ENCODE assay signal across 8 cellular contexts in genomic region chr15:40952901-40953712, GRCh38. TPM values are rescaled to one million over a fixed set of nuclear protein-coding genes. Genes with fewer than 3 reads are reported as not detected.
DNase-seq lines count a peak whose midpoint lies in the region; ATAC-seq and TF ChIP-seq lines count a peak whose summit lies in the region.

A gene with protein sequence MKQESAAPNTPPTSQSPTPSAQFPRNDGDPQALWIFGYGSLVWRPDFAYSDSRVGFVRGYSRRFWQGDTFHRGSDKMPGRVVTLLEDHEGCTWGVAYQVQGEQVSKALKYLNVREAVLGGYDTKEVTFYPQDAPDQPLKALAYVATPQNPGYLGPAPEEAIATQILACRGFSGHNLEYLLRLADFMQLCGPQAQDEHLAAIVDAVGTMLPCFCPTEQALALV (plus strand): TSS chr15:40953471. CDS start chr15:40953584, 113 bp downstream.

- H3K27me3 ChIP-seq in BE2C: no peaks in the 10 kb centered on the region
- H3K27me3 ChIP-seq in colonic mucosa: no peaks in the 10 kb centered on the region

- peak within 1 kb of the TSS; percentile 81 to 88 for H3K9ac ChIP-seq in colonic mucosa (ENCODE audit: low read depth in 2 of 2, low read length in 2 of 2)

- intact Hi-C loops in colonic mucosa (cut with DNase I): no loop called here

- TF ChIP-seq CTCF in BE2C (IDR thresholded peaks at IDR 0.05; ENCODE audit: low read depth, low read length) (no peak), colonic mucosa (IDR thresholded peaks at IDR 0.05) (no peak)

- DNase-seq in BE2C: peak; percentile 98
- DNase-seq in NCI-H510A (lab: John Stamatoyannopoulos, UW): peak; percentile 87
- DNase-seq in activated CD4-positive, alpha-beta T cell treated with anti-CD3 and anti-CD28 coated beads for 4 hours: peak; percentile 96
- peak; percentile 97 for DNase-seq in colonic mucosa
- DNase-seq in left lobe of liver (ENCODE audit: low spot score): peak; percentile 99
- DNase-seq in stimulated activated CD4-positive, alpha-beta T cell treated with anti-CD3 and anti-CD28 coated beads, Interleukin-2, amount 100 ng/mL, for 24 hours: peak; percentile 96 to 97

- H3K9me3 ChIP-seq in BE2C (no peaks in the 10 kb centered on the region), colonic mucosa (no peaks in the 10 kb centered on the region)

- H3K4me1 ChIP-seq in BE2C (no peaks in the 10 kb centered on the region; the same call in none of the 2 replicates), colonic mucosa (peaks cover 9% of the 10 kb centered on the region)

- peak; percentile 93 for ATAC-seq in HG03432 (IDR thresholded peaks at IDR 0.05; ENCODE audit: unreplicated experiment)
- peak; percentile 83 for ATAC-seq in left lobe of liver

- H3K36me3 ChIP-seq in BE2C (no peaks in the 10 kb centered on the region), colonic mucosa (no peaks in the 10 kb centered on the region)

- H3K4me3 ChIP-seq in BE2C (ENCODE audit: low read depth, low read length) (peak within 1 kb of the TSS; percentile 87), colonic mucosa (peak within 1 kb of the TSS; percentile 74)

- H3K27ac ChIP-seq in colonic mucosa: peak within 1 kb of the TSS; percentile 81

- peak; percentile 91 for TF ChIP-seq POLR2A in GM19193 (IDR thresholded peaks at IDR 0.05; ENCODE audit: extremely low read depth, insufficient read depth, insufficient read length)

RNA-seq across cellular contexts. Expression of the gene that starts here (rescaled TPM):
- 96.0 TPM for polyA plus RNA-seq in BE2C (2012; ENCODE audit: insufficient read depth, insufficient read length, low read depth)
- total RNA-seq in colonic mucosa (10 to 100 TPM in 1 of 2 donors, 1 to 10 TPM in 1; 4.0 to 20.9 TPM), left lobe of liver (1.1 TPM)

Comparison
In these comparisons a context has a peak if more than half of its experiments do, and no peak if none do; other contexts are left out.
1. Peak in every context shown above with its lines: DNase-seq, ATAC-seq, H3K4me3 ChIP-seq and H3K27ac ChIP-seq.